Comparison of ENCODE assay signal across 19 cellular contexts in the genomic region with DNA sequence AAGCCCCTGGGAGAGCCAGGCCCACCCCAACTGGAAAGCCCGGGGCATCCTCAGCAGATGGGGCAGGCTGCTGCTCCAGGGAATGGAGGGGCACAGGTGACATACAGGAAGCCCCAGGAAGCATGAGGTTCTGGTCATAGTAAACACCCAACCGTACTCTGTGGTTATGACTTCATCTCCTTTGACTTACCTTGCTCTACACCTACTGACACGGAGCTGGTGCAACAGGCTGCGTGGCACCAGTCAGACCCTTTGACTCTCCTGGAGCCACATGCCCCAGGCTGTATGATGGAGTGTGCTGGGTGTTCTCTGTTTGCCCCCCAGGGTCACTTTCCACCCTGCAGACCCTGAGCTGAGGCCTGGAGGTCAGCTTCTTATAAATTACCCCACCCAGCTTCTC.
"Had no signal": no experiment of that assay in that cellular context is flagged by ENCODE, and none has a peak within 500 bp of the region (broad histone marks: within the 10 kb centered on the region; RNA-seq: fewer than 3 reads in every experiment).

No MANE protein-coding gene starts in this region.

- H3K27me3 Mint-ChIP-seq: progenitor cell of endocrine pancreas, type B pancreatic cell had no signal

- H3K27me3 ChIP-seq: left lung, ovary, right atrium auricular region, right lobe of liver, tibial nerve, uterus had no signal

- H3K27ac ChIP-seq: left lung, lower lobe of right lung, ovary, right atrium auricular region, right lobe of liver, tibial nerve, uterus had no signal

- ATAC-seq: left colon; left lung; lower lobe of right lung; naive thymus-derived CD8-positive, alpha-beta T cell; right lobe of liver; stimulated activated memory B cell treated with anti-CD40 and anti-IgM and Interleukin-4, amounts not matched to agents 10 μg/mL and 1 μg/mL and 100 μg/mL, for 72 hours had no signal

- H3K4me3 Mint-ChIP-seq: naive thymus-derived CD8-positive, alpha-beta T cell; stimulated activated memory B cell treated with anti-CD40 and anti-IgM and Interleukin-4, amounts not matched to agents 10 μg/mL and 1 μg/mL and 100 μg/mL, for 72 hours; type B pancreatic cell had no signal

- H3K36me3 Mint-ChIP-seq: naive thymus-derived CD8-positive, alpha-beta T cell; stimulated activated memory B cell treated with anti-CD40 and anti-IgM and Interleukin-4, amounts not matched to agents 10 μg/mL and 1 μg/mL and 100 μg/mL, for 72 hours had no signal

- H3K4me3 ChIP-seq: left lung, lower lobe of right lung, ovary, right atrium auricular region, right lobe of liver, smooth muscle cell, tibial nerve, uterus had no signal

- H3K27ac Mint-ChIP-seq: naive thymus-derived CD8-positive, alpha-beta T cell; progenitor cell of endocrine pancreas; stimulated activated memory B cell treated with anti-CD40 and anti-IgM and Interleukin-4, amounts not matched to agents 10 μg/mL and 1 μg/mL and 100 μg/mL, for 72 hours; type B pancreatic cell had no signal

- DNase-seq: hippocampal formation; left colon; left lung; lower lobe of right lung; mammary epithelial cell; mesenchymal stem cell; naive thymus-derived CD8-positive, alpha-beta T cell; ovary; right lobe of liver; stimulated activated CD4-positive, alpha-beta T cell treated with anti-CD3 and anti-CD28 coated beads, Interleukin-1b, Interleukin-23, amount 100 ng/mL, for 48 hours; stimulated activated CD4-positive, alpha-beta T cell treated with anti-CD3 and anti-CD28 coated beads, Interleukin-4, amount 100 ng/mL, for 1 hour; stimulated activated naive CD4-positive, alpha-beta T cell treated with Interleukin-2 at 50 U/mL for 16 hours; uterus had no signal

- H3K9me3 Mint-ChIP-seq: naive thymus-derived CD8-positive, alpha-beta T cell; stimulated activated memory B cell treated with anti-CD40 and anti-IgM and Interleukin-4, amounts not matched to agents 10 μg/mL and 1 μg/mL and 100 μg/mL, for 72 hours; type B pancreatic cell had no signal

- H3K4me1 Mint-ChIP-seq: stimulated activated memory B cell treated with anti-CD40 and anti-IgM and Interleukin-4, amounts not matched to agents 10 μg/mL and 1 μg/mL and 100 μg/mL, for 72 hours had no signal
